ENCODE assay signal across 1 cellular context in genomic region chr22:31399211-31400022, GRCh38.
A peak's percentile ranks its signal among the peaks of the same experiment; 100 is the strongest.
TF ChIP-seq lines count a peak whose summit lies in the region.

Gene DRG1, plus strand, starts transcription at chr22:31399604. Its CDS starts 80 bp downstream, at chr22:31399684.

TF ChIP-seq in HepG2, 621 proteins besides CTCF, POLR2A, EP300 and RAD21 (continued from another document and continues in another):
- TF ChIP-seq ZNF142 (CRISPR knock-in tag; IDR thresholded peaks at IDR 0.05) = 0 out of 2 replicates have a peak, but pooled peaks have one; percentile 46
- TF ChIP-seq CBX2 (IDR thresholded peaks at IDR 0.05; ENCODE audit: low read depth, low read length) = no peak
- peak; percentile 79; the same call in 1 of the 2 replicates for TF ChIP-seq CBX2 (CRISPR knock-in tag; IDR thresholded peaks at IDR 0.05; ENCODE audit: low read depth)
- peak; percentile 56; the same call in 1 of the 2 replicates for TF ChIP-seq FOXA3 (CRISPR knock-in tag; IDR thresholded peaks at IDR 0.05)
- TF ChIP-seq ZNF609 (CRISPR knock-in tag; IDR thresholded peaks at IDR 0.05; ENCODE audit: borderline replicate concordance) = 0 out of 2 replicates have a peak, but pooled peaks have one; percentile 31
- TF ChIP-seq MBD4 (IDR thresholded peaks at IDR 0.05; ENCODE audit: borderline replicate concordance, low read length) = no peak
- no peak; the same call in 1 of the 2 replicates for TF ChIP-seq ZNF414 (CRISPR knock-in tag; IDR thresholded peaks at IDR 0.05)
- 0 out of 2 replicates have a peak, but pooled peaks have one; percentile 66 for TF ChIP-seq SP140L (CRISPR knock-in tag; IDR thresholded peaks at IDR 0.05; ENCODE audit: borderline replicate concordance)
- TF ChIP-seq UBTF (CRISPR knock-in tag; IDR thresholded peaks at IDR 0.05) = peak; percentile 84
- TF ChIP-seq ZNF850 (CRISPR knock-in tag; conservative IDR thresholded peaks at IDR 0.05) = no peak
- no peak for TF ChIP-seq ZMYM3 (CRISPR knock-in tag; IDR thresholded peaks at IDR 0.05)
- peak; percentile 35 for TF ChIP-seq AGO1 (IDR thresholded peaks at IDR 0.05; ENCODE audit: low read depth, low read length, poor library complexity, severe bottlenecking)
- peak; percentile 79; the same call in 1 of the 2 replicates for TF ChIP-seq PHF21A (CRISPR knock-in tag; IDR thresholded peaks at IDR 0.05)
- peak; percentile 77 for TF ChIP-seq ZNF501 (CRISPR knock-in tag; IDR thresholded peaks at IDR 0.05)
- no peak; the same call in none of the 2 replicates for TF ChIP-seq ZSCAN12 (CRISPR knock-in tag; IDR thresholded peaks at IDR 0.05)
- peak; percentile 43; the same call in 1 of the 2 replicates for TF ChIP-seq RERE (CRISPR knock-in tag; IDR thresholded peaks at IDR 0.05; ENCODE audit: low read depth)
- TF ChIP-seq PHF8 (CRISPR knock-in tag; IDR thresholded peaks at IDR 0.05) = peak; percentile 97
- peak; percentile 95 for TF ChIP-seq ZFP37 (CRISPR knock-in tag; IDR thresholded peaks at IDR 0.05; ENCODE audit: borderline replicate concordance)
- TF ChIP-seq ZNF432 (CRISPR knock-in tag; IDR thresholded peaks at IDR 0.05; ENCODE audit: borderline replicate concordance) = no peak
- peak; percentile 72 for TF ChIP-seq CREB1 (IDR thresholded peaks at IDR 0.05)
- TF ChIP-seq CREB1 (CRISPR knock-in tag; IDR thresholded peaks at IDR 0.05) = peak; percentile 39
- peak; percentile 59 for TF ChIP-seq MED13 (CRISPR knock-in tag; IDR thresholded peaks at IDR 0.05)
- peak; percentile 59; the same call in 1 of the 2 replicates for TF ChIP-seq ZNF557 (CRISPR knock-in tag; IDR thresholded peaks at IDR 0.05)
- peak; percentile 93 for TF ChIP-seq CHD2 (IDR thresholded peaks at IDR 0.05; ENCODE audit: low read depth, low read length)
- no peak for TF ChIP-seq ZNF576 (CRISPR knock-in tag; IDR thresholded peaks at IDR 0.05)
- no peak for TF ChIP-seq WIZ (CRISPR knock-in tag; IDR thresholded peaks at IDR 0.05)
- TF ChIP-seq NAIF1 (CRISPR knock-in tag; IDR thresholded peaks at IDR 0.05; ENCODE audit: borderline replicate concordance) = peak; percentile 31
- peak; percentile 50; the same call in 1 of the 2 replicates for TF ChIP-seq HOMEZ (CRISPR knock-in tag; IDR thresholded peaks at IDR 0.05; ENCODE audit: low read depth)
